Comparison of ENCODE assay signal across 8 cellular contexts in the genomic region with DNA sequence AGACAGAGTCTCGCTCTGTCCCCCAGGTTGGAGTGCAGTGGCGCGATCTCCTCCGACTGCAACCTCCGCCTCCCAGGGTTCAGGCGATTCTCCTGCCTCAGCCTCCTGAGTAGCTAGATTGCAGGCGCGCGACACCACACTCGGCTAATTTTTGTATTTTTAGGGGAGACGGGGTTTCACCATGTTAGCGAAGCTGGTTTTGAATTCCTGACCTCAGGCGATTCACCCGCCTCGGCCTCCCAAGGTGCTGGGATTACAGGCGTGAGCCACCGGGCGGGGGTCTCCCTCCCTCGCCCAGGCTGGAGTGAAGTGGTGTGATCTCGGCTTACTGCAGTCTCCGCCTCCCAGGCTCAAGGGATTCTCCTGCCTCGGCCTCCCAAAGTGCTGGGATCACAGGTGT. TPM values are rescaled to one million over a fixed set of nuclear protein-coding genes. Genes with fewer than 3 reads are reported as not detected.
A peak's percentile ranks its signal among the peaks of the same experiment; 100 is the strongest.
DNase-seq lines count a peak whose midpoint lies in the region; ATAC-seq and TF ChIP-seq lines count a peak whose summit lies in the region.
"Not testable (repeated sequence)": the region's sequence is repeated elsewhere in the genome, so short reads cannot be mapped to it uniquely, and the experiment has no call there.

No MANE protein-coding gene starts in this region.

- not testable (repeated sequence) for H2AFZ ChIP-seq in DND-41 (ENCODE audit: low read depth, low read length); Loucy (ENCODE audit: low read length)

- DNase-seq in DND-41 (peak; percentile 41), endodermal cell (peak; percentile 89)
- DNase-seq in T-helper 2 cell treated with Interferon-gamma antibody and Interleukin-4, amounts not matched to agents 5 μg/mL and 100 μg/mL, for 36 hours (ENCODE audit: low spot score); activated naive CD8-positive, alpha-beta T cell treated with anti-CD3 and anti-CD28 coated beads for 36 hours; immature natural killer cell; type B pancreatic cell (ENCODE audit: extremely low spot score, unreplicated experiment): not testable (repeated sequence)

- peaks cover 39% of the 10 kb centered on the region for H3K4me1 ChIP-seq in DND-41 (ENCODE audit: insufficient read depth, low read length)
- H3K4me1 ChIP-seq in Loucy (ENCODE audit: insufficient read depth, low read length, poor library complexity, severe bottlenecking) = peaks cover 47% of the 10 kb centered on the region
- not testable (repeated sequence) for H3K4me1 ChIP-seq in endodermal cell (ENCODE audit: control insufficient read depth, insufficient read depth, low read length)
- H3K4me1 ChIP-seq in neutrophil (ENCODE audit: control insufficient read depth in 1 of 2, insufficient read depth in 1 of 2, low read depth in 1 of 2, low read length in 1 of 2) = peaks cover 39% of the 10 kb centered on the region in 2 experiments

- H3K79me2 ChIP-seq in DND-41 (ENCODE audit: insufficient read depth, low read length) = peaks cover 73% of the 10 kb centered on the region
- peaks cover 60% of the 10 kb centered on the region for H3K79me2 ChIP-seq in Loucy (ENCODE audit: insufficient read depth, low read length)

- H3K27ac ChIP-seq in DND-41 (ENCODE audit: low read length) (peak overlapping the region; percentile 94), neutrophil (peak overlapping the region; percentile 94)
- not testable (repeated sequence) for H3K27ac ChIP-seq in endodermal cell (ENCODE audit: low read depth, low read length)

- peak overlapping the region; percentile 43 to 82 for H3K4me3 ChIP-seq in DND-41 (ENCODE audit: low read depth in 1 of 2, low read length in 2 of 2)
- H3K4me3 ChIP-seq in Loucy (ENCODE audit: low read length, poor library complexity, severe bottlenecking) = peak overlapping the region; percentile 80
- H3K4me3 ChIP-seq in endodermal cell (ENCODE audit: low read length) = peak overlapping the region; percentile 99
- peak overlapping the region; percentile 87 to 90 for H3K4me3 ChIP-seq in neutrophil (ENCODE audit: low read depth in 1 of 2, low read length in 1 of 2)

- H3K4me2 ChIP-seq in DND-41 (ENCODE audit: insufficient read depth, low read length) (peak overlapping the region; percentile 84), Loucy (ENCODE audit: low read depth, low read length, poor library complexity, severe bottlenecking) (peak overlapping the region; percentile 99)

- H3K9ac ChIP-seq in DND-41 (ENCODE audit: low read depth, low read length) (peak overlapping the region; percentile 74), Loucy (ENCODE audit: low read depth, low read length, poor library complexity, severe bottlenecking) (peak overlapping the region; percentile 99), endodermal cell (ENCODE audit: extremely low read depth, low read length, poor library complexity, severe bottlenecking) (peak overlapping the region; percentile 66)

- not testable (repeated sequence) for ATAC-seq in DND-41 (ENCODE audit: insufficient read depth, low read depth)

- not testable (repeated sequence) for H3K9me2 ChIP-seq in Loucy (replicated peaks; ENCODE audit: low read depth, low read length)

- H3K9me3 ChIP-seq in DND-41 (ENCODE audit: insufficient read depth, low read length, severe bottlenecking); Loucy (ENCODE audit: insufficient read depth, low read depth, low read length); endodermal cell (ENCODE audit: control insufficient read depth, low read length); neutrophil: not testable (repeated sequence)

- not testable (repeated sequence) for H3K27me3 Mint-ChIP-seq in T-helper 2 cell treated with Interferon-gamma antibody and Interleukin-4, amounts not matched to agents 5 μg/mL and 100 μg/mL, for 36 hours (ENCODE audit: low read depth); activated naive CD8-positive, alpha-beta T cell treated with anti-CD3 and anti-CD28 coated beads for 36 hours; endodermal cell (ENCODE audit: insufficient read depth); type B pancreatic cell
- peaks cover 7 to 18% (median 11%) of the 10 kb centered on the region in 3 donors for H3K27me3 Mint-ChIP-seq in immature natural killer cell (ENCODE audit: low read depth in 3 of 3)

- peaks cover 21% of the 10 kb centered on the region for H3K36me3 ChIP-seq in DND-41 (ENCODE audit: insufficient read depth, low read length)
- not testable (repeated sequence) for H3K36me3 ChIP-seq in Loucy (ENCODE audit: insufficient read depth, low read length); neutrophil
- peaks cover 11% of the 10 kb centered on the region for H3K36me3 ChIP-seq in endodermal cell (ENCODE audit: control insufficient read depth, insufficient read depth, low read length)

- H3K4me3 Mint-ChIP-seq in T-helper 2 cell treated with Interferon-gamma antibody and Interleukin-4, amounts not matched to agents 5 μg/mL and 100 μg/mL, for 36 hours = peak overlapping the region; percentile 90
- peak overlapping the region; percentile 87 for H3K4me3 Mint-ChIP-seq in activated naive CD8-positive, alpha-beta T cell treated with anti-CD3 and anti-CD28 coated beads for 36 hours
- H3K4me3 Mint-ChIP-seq in endodermal cell (peak overlapping the region; percentile 90), immature natural killer cell (peak overlapping the region; percentile 68 to 99 (median 94)), type B pancreatic cell (peak overlapping the region; percentile 92)

- H3K27ac Mint-ChIP-seq in T-helper 2 cell treated with Interferon-gamma antibody and Interleukin-4, amounts not matched to agents 5 μg/mL and 100 μg/mL, for 36 hours; activated naive CD8-positive, alpha-beta T cell treated with anti-CD3 and anti-CD28 coated beads for 36 hours: not testable (repeated sequence)
- H3K27ac Mint-ChIP-seq in endodermal cell (peak overlapping the region; percentile 97), immature natural killer cell (peak overlapping the region in 2 of 6 donors; percentile 61 to 96), type B pancreatic cell (peak overlapping the region; percentile 97)

- H3K36me3 Mint-ChIP-seq in T-helper 2 cell treated with Interferon-gamma antibody and Interleukin-4, amounts not matched to agents 5 μg/mL and 100 μg/mL, for 36 hours (ENCODE audit: low read depth) = peaks cover 31% of the 10 kb centered on the region
- not testable (repeated sequence) for H3K36me3 Mint-ChIP-seq in activated naive CD8-positive, alpha-beta T cell treated with anti-CD3 and anti-CD28 coated beads for 36 hours
- H3K36me3 Mint-ChIP-seq in endodermal cell (ENCODE audit: low read depth) = peaks cover 18% of the 10 kb centered on the region
- H3K36me3 Mint-ChIP-seq in immature natural killer cell = peaks cover 4 to 11% (median 6%) of the 10 kb centered on the region in 3 donors
- peaks cover 10% of the 10 kb centered on the region for H3K36me3 Mint-ChIP-seq in type B pancreatic cell

- H3K27me3 ChIP-seq in DND-41 (ENCODE audit: insufficient read depth, low read length, poor library complexity); Loucy (ENCODE audit: insufficient read depth, low read length, poor library complexity, severe bottlenecking); endodermal cell (ENCODE audit: control insufficient read depth, insufficient read depth, low read length, poor library complexity, severe bottlenecking); neutrophil: not testable (repeated sequence)

- H4K20me1 ChIP-seq in DND-41 (ENCODE audit: insufficient read depth, low read length) = peaks cover 13% of the 10 kb centered on the region
- H4K20me1 ChIP-seq in Loucy (ENCODE audit: insufficient read depth, low read length, poor library complexity, severe bottlenecking) = peaks cover 36% of the 10 kb centered on the region

- not testable (repeated sequence) for H3F3A ChIP-seq in Loucy (ENCODE audit: low read depth)

- peaks cover 47% of the 10 kb centered on the region for H3K4me1 Mint-ChIP-seq in T-helper 2 cell treated with Interferon-gamma antibody and Interleukin-4, amounts not matched to agents 5 μg/mL and 100 μg/mL, for 36 hours (ENCODE audit: low read depth)
- peaks cover 29% of the 10 kb centered on the region for H3K4me1 Mint-ChIP-seq in activated naive CD8-positive, alpha-beta T cell treated with anti-CD3 and anti-CD28 coated beads for 36 hours
- H3K4me1 Mint-ChIP-seq in endodermal cell = peaks cover 23% of the 10 kb centered on the region
- peaks cover 48 to 78% of the 10 kb centered on the region in 2 donors for H3K4me1 Mint-ChIP-seq in immature natural killer cell
- H3K4me1 Mint-ChIP-seq in type B pancreatic cell (ENCODE audit: unreplicated experiment) = peaks cover 28% of the 10 kb centered on the region

- H3K9me3 Mint-ChIP-seq in T-helper 2 cell treated with Interferon-gamma antibody and Interleukin-4, amounts not matched to agents 5 μg/mL and 100 μg/mL, for 36 hours; activated naive CD8-positive, alpha-beta T cell treated with anti-CD3 and anti-CD28 coated beads for 36 hours; endodermal cell; immature natural killer cell; type B pancreatic cell: not testable (repeated sequence)

- TF ChIP-seq CTCF in DND-41 (IDR thresholded peaks at IDR 0.05; ENCODE audit: borderline replicate concordance, extremely low read depth, low read length, poor library complexity, severe bottlenecking); Loucy (conservative IDR thresholded peaks at IDR 0.05; ENCODE audit: low read length); endodermal cell (conservative IDR thresholded peaks at IDR 0.05); neutrophil (IDR thresholded peaks at IDR 0.05); type B pancreatic cell (conservative IDR thresholded peaks at IDR 0.05): not testable (repeated sequence)

- 28 to 38% methylated on average over 17 to 22 of the region's 22 CpGs for WGBS in endodermal cell (ENCODE audit: insufficient coverage in 1 of 2, insufficient read length in 1 of 2), 2 experiments

RNA-seq across cellular contexts. Expression of a gene that starts 1.5 kb away (rescaled TPM):
- total RNA-seq in activated naive CD8-positive, alpha-beta T cell treated with anti-CD3 and anti-CD28 coated beads for 36 hours = 10 to 100 TPM; 13.5 to 13.6 TPM
- 10 to 100 TPM; 34.9 to 41.2 TPM for total RNA-seq in endodermal cell
- 19.7 TPM for polyA plus RNA-seq in endodermal cell (2013, experiment 1 of 2)
- 22.8 TPM for polyA plus RNA-seq in endodermal cell (2013, experiment 2 of 2)
- 10 to 100 TPM in 2 of 3 donors, 1 to 10 TPM in 1; 5.5 to 14.5 (median 10.5) TPM for polyA plus RNA-seq in immature natural killer cell
- 21.9 and 33.8 TPM in 2 replicates for total RNA-seq in type B pancreatic cell (ENCODE audit: low replicate concordance)

RNA-seq across cellular contexts. Expression of a gene that starts 12.7 kb away (rescaled TPM):
- total RNA-seq in activated naive CD8-positive, alpha-beta T cell treated with anti-CD3 and anti-CD28 coated beads for 36 hours = 10 to 100 TPM; 14.3 to 18.3 TPM
- total RNA-seq in endodermal cell (100 to 1,000 TPM; 305 to 431 TPM), type B pancreatic cell (ENCODE audit: low replicate concordance) (149 and 184 TPM in 2 replicates)
- polyA plus RNA-seq in endodermal cell (2013, experiment 1 of 2) = 228 TPM
- 244 TPM for polyA plus RNA-seq in endodermal cell (2013, experiment 2 of 2)
- 10 to 100 TPM in 2 of 3 donors, 1 to 10 TPM in 1; 5.2 to 10.7 (median 10.6) TPM for polyA plus RNA-seq in immature natural killer cell
